Comparison of ENCODE assay signal across 20 cellular contexts in genomic region chr5:126628102-126628501, GRCh38. TPM values are rescaled to one million over a fixed set of nuclear protein-coding genes. Genes with fewer than 3 reads are reported as not detected.
DNase-seq lines count a peak whose midpoint lies in the region; ATAC-seq and TF ChIP-seq lines count a peak whose summit lies in the region.
"Had no signal": no experiment of that assay in that cellular context is flagged by ENCODE, and none has a peak within 500 bp of the region (broad histone marks: within the 10 kb centered on the region; RNA-seq: fewer than 3 reads in every experiment).

No MANE protein-coding gene starts in this region.

- TF ChIP-seq CTCF in WTC11 (IDR thresholded peaks at IDR 0.05) (no peak), osteocyte (IDR thresholded peaks at IDR 0.05) (no peak)

- POLR2A ChIA-PET in WTC11 (lab: Charles Lee): interaction anchor here (1.2 kb wide), 1 partner anchor 150 kb away, joined by 5 read pairs; no protein-coding TSS in a partner anchor

- H3K27ac Mint-ChIP-seq in WTC11 (peak overlapping the region; percentile 86), osteocyte (ENCODE audit: unreplicated experiment) (no peak overlapping the region)
- no peak overlapping the region for H3K27ac Mint-ChIP-seq in stimulated activated naive B cell treated with anti-CD40 and anti-IgM and Interleukin-4, amounts not matched to agents 10 μg/mL and 1 μg/mL and 100 μg/mL, for 72 hours
- H3K27ac Mint-ChIP-seq: CD8-positive, alpha-beta memory T cell had no signal

- H3K27me3 Mint-ChIP-seq in WTC11 (ENCODE audit: low read depth) (no peaks in the 10 kb centered on the region), osteocyte (ENCODE audit: unreplicated experiment) (no peaks in the 10 kb centered on the region)
- H3K27me3 Mint-ChIP-seq in stimulated activated naive B cell treated with anti-CD40 and anti-IgM and Interleukin-4, amounts not matched to agents 10 μg/mL and 1 μg/mL and 100 μg/mL, for 72 hours: no peaks in the 10 kb centered on the region
- H3K27me3 Mint-ChIP-seq: CD4-positive, CD25-positive, alpha-beta regulatory T cell; CD8-positive, alpha-beta memory T cell had no signal

- CTCF ChIA-PET in WTC11 (lab: Charles Lee): interaction anchor here (1.0 kb wide), 1 partner anchor 27 kb away, joined by 3 read pairs; the partner anchor contains the start of gene PHAX

- H3K9me3 Mint-ChIP-seq in WTC11 (no peaks in the 10 kb centered on the region), osteocyte (ENCODE audit: unreplicated experiment) (no peaks in the 10 kb centered on the region)
- H3K9me3 Mint-ChIP-seq in stimulated activated naive B cell treated with anti-CD40 and anti-IgM and Interleukin-4, amounts not matched to agents 10 μg/mL and 1 μg/mL and 100 μg/mL, for 72 hours: no peaks in the 10 kb centered on the region
- H3K9me3 Mint-ChIP-seq: CD4-positive, CD25-positive, alpha-beta regulatory T cell; CD8-positive, alpha-beta memory T cell had no signal

- ATAC-seq in WTC11: peak; percentile 50
- ATAC-seq in stimulated activated naive B cell treated with anti-CD40 and anti-IgM and Interleukin-4, amounts not matched to agents 10 μg/mL and 1 μg/mL and 100 μg/mL, for 72 hours (replicated peaks): no peak
- ATAC-seq: K562 had no signal

- peak; percentile 45 for DNase-seq in NCI-H146 (lab: John Stamatoyannopoulos, UW)
- DNase-seq in NCI-H146 treated with DMSO at 0.1 percent for 48 hours (lab: John Stamatoyannopoulos, UW; ENCODE audit: unreplicated experiment): no peak
- no peak for DNase-seq in WTC11 (ENCODE audit: low spot score)
- peak; percentile 16 for DNase-seq in iPS-NIHi11 (ENCODE audit: low spot score)
- peak; percentile 44 for DNase-seq in osteocyte (ENCODE audit: extremely low spot score, unreplicated experiment)
- DNase-seq in islet precursor cell: no peak
- no peak for DNase-seq in stimulated activated naive B cell treated with anti-CD40 and anti-IgM and Interleukin-4, amounts not matched to agents 10 μg/mL and 1 μg/mL and 100 μg/mL, for 72 hours
- no peak for DNase-seq in Ammon's horn (ENCODE audit: low spot score)
- DNase-seq: 8988T; BE2C; C1 segment of cervical spinal cord; CD4-positive, CD25-positive, alpha-beta regulatory T cell; CD8-positive, alpha-beta memory T cell; COR-L47; DMS153; DMS79; GDM1; GOT3; IMR-90 had no signal

- H3K4me1 Mint-ChIP-seq in WTC11: peaks cover 4% of the 10 kb centered on the region
- peaks cover 18% of the 10 kb centered on the region for H3K4me1 Mint-ChIP-seq in osteocyte (ENCODE audit: unreplicated experiment)
- H3K4me1 Mint-ChIP-seq in stimulated activated naive B cell treated with anti-CD40 and anti-IgM and Interleukin-4, amounts not matched to agents 10 μg/mL and 1 μg/mL and 100 μg/mL, for 72 hours: no peaks in the 10 kb centered on the region

- H3K36me3 Mint-ChIP-seq in WTC11 (peaks cover 22% of the 10 kb centered on the region), osteocyte (ENCODE audit: unreplicated experiment) (peaks cover 16% of the 10 kb centered on the region)
- H3K36me3 Mint-ChIP-seq in stimulated activated naive B cell treated with anti-CD40 and anti-IgM and Interleukin-4, amounts not matched to agents 10 μg/mL and 1 μg/mL and 100 μg/mL, for 72 hours: peaks cover 14 to 30% of the 10 kb centered on the region in 2 donors

- H3K4me3 Mint-ChIP-seq in WTC11 (no peak overlapping the region), osteocyte (ENCODE audit: unreplicated experiment) (no peak overlapping the region)
- no peak overlapping the region for H3K4me3 Mint-ChIP-seq in stimulated activated naive B cell treated with anti-CD40 and anti-IgM and Interleukin-4, amounts not matched to agents 10 μg/mL and 1 μg/mL and 100 μg/mL, for 72 hours
- H3K4me3 Mint-ChIP-seq: CD4-positive, CD25-positive, alpha-beta regulatory T cell; CD8-positive, alpha-beta memory T cell had no signal

TF ChIP-seq in WTC11, 78 proteins besides CTCF, POLR2A, EP300 and RAD21 (continues in another document):
- TF ChIP-seq E2F5 (CRISPR knock-in tag; IDR thresholded peaks at IDR 0.05) (no peak), ATF3 (CRISPR knock-in tag; conservative IDR thresholded peaks at IDR 0.05) (no peak), TP53 (CRISPR knock-in tag; IDR thresholded peaks at IDR 0.05) (no peak), PRRX2 (CRISPR knock-in tag; IDR thresholded peaks at IDR 0.05) (no peak), ZNF396 (CRISPR knock-in tag; IDR thresholded peaks at IDR 0.05; ENCODE audit: borderline replicate concordance) (no peak), ERG (CRISPR knock-in tag; IDR thresholded peaks at IDR 0.05) (no peak), TEAD1 (CRISPR knock-in tag; IDR thresholded peaks at IDR 0.05) (no peak), ELF4 (CRISPR knock-in tag; IDR thresholded peaks at IDR 0.05; ENCODE audit: low read depth) (no peak), ZNF281 (CRISPR knock-in tag; IDR thresholded peaks at IDR 0.05) (no peak), TCF7 (CRISPR knock-in tag; IDR thresholded peaks at IDR 0.05; ENCODE audit: low read depth) (no peak), EMX1 (CRISPR knock-in tag; IDR thresholded peaks at IDR 0.05) (no peak), CBFB (CRISPR knock-in tag; IDR thresholded peaks at IDR 0.05; ENCODE audit: low read depth) (no peak), ZNF263 (CRISPR knock-in tag; IDR thresholded peaks at IDR 0.05; ENCODE audit: low read depth) (no peak), MXD4 (CRISPR knock-in tag; IDR thresholded peaks at IDR 0.05; ENCODE audit: borderline replicate concordance) (no peak)

RNA-seq across cellular contexts. Expression of gene PHAX, which starts 27.4 kb away (rescaled TPM):
- 45.6 to 58.2 TPM (median 46.8 TPM) in 3 replicates for total RNA-seq in WTC11 (2021)
- total RNA-seq in osteocyte: 43.4 and 51.1 TPM in 2 replicates

RNA-seq across cellular contexts. Expression of gene ALDH7A1, which starts 33.1 kb away (rescaled TPM):
- total RNA-seq in WTC11 (2021) (176 to 178 TPM (median 177 TPM) in 3 replicates), osteocyte (117 and 130 TPM in 2 replicates)

Comparison
In these comparisons a context has a peak if more than half of its experiments do, and no peak if none do; other contexts are left out.
1. DNase-seq: peak in NCI-H146 (single experiment), iPS-NIHi11 (single experiment) and osteocyte (single experiment); none in NCI-H146 treated with DMSO at 0.1 percent for 48 hours (single experiment), WTC11 (single experiment), islet precursor cell (single experiment), stimulated activated naive B cell treated with anti-CD40 and anti-IgM and Interleukin-4, amounts not matched to agents 10 μg/mL and 1 μg/mL and 100 μg/mL, for 72 hours (single experiment) and Ammon's horn (single experiment).